Comparison of ENCODE assay signal across 10 cellular contexts in genomic region chr6:157761926-157762325, GRCh38.
DNase-seq lines count a peak whose midpoint lies in the region; ATAC-seq and TF ChIP-seq lines count a peak whose summit lies in the region.
"Had no signal": no experiment of that assay in that cellular context is flagged by ENCODE, and none has a peak within 500 bp of the region (broad histone marks: within the 10 kb centered on the region; RNA-seq: fewer than 3 reads in every experiment).

No MANE protein-coding gene starts in this region.

- no peaks in the 10 kb centered on the region for H3K27me3 ChIP-seq in HUES6 (ENCODE audit: control insufficient read depth, insufficient read depth, low read length)
- no peaks in the 10 kb centered on the region for H3K27me3 ChIP-seq in ascending aorta
- no peaks in the 10 kb centered on the region for H3K27me3 ChIP-seq in skeletal muscle tissue (ENCODE audit: control insufficient read depth in 3 of 3, insufficient read depth in 3 of 3, low read length in 3 of 3)

- H3K27ac ChIP-seq in HUES6 (ENCODE audit: low read depth, low read length): peak overlapping the region; percentile 87; the same call in 1 of the 2 replicates
- peak overlapping the region; percentile 84 to 88 for H3K27ac ChIP-seq in ascending aorta
- peak overlapping the region; percentile 37 for H3K27ac ChIP-seq in skeletal muscle tissue (ENCODE audit: low read depth, low read length)

- H3K4me3 Mint-ChIP-seq in T-helper 1 cell treated with Interleukin-12 subunit alpha and Interleukin-12 subunit beta and Interleukin-4 antibody, amounts not matched to agents 30 μg/mL and 1 μg/mL, for 36 hours: peak overlapping the region; percentile 47
- no peak overlapping the region for H3K4me3 Mint-ChIP-seq in glutamatergic neuron (ENCODE audit: unreplicated experiment)

- H3K9me3 ChIP-seq in HUES6 (ENCODE audit: control insufficient read depth, insufficient read depth, low read depth, low read length) (no peaks in the 10 kb centered on the region), ascending aorta (no peaks in the 10 kb centered on the region), skeletal muscle tissue (ENCODE audit: control insufficient read depth in 3 of 3, low read length in 3 of 3) (no peaks in the 10 kb centered on the region)

- intact Hi-C loops in ascending aorta (cut with DNase I): loop anchor here (10.0 kb wide), 2 partner anchors 437 to 883 kb away; partner anchors contain the start of genes DYNLT1 and TMEM242

- peaks cover 47% of the 10 kb centered on the region for H3K4me1 ChIP-seq in HUES6 (ENCODE audit: control insufficient read depth, insufficient read depth, low read length)
- H3K4me1 ChIP-seq in ascending aorta: peaks cover 15 to 48% of the 10 kb centered on the region in 2 donors
- H3K4me1 ChIP-seq in skeletal muscle tissue (ENCODE audit: control insufficient read depth in 3 of 3, insufficient read depth in 3 of 3, low read length in 3 of 3): peaks cover 25 to 41% (median 32%) of the 10 kb centered on the region in 3 donors

- H3K36me3 ChIP-seq in HUES6 (ENCODE audit: control insufficient read depth, insufficient read depth, low read length) (no peaks in the 10 kb centered on the region), ascending aorta (no peaks in the 10 kb centered on the region), skeletal muscle tissue (ENCODE audit: control insufficient read depth in 3 of 3, insufficient read depth in 3 of 3, low read length in 3 of 3) (no peaks in the 10 kb centered on the region)

- H3K9me3 Mint-ChIP-seq in T-helper 1 cell treated with Interleukin-12 subunit alpha and Interleukin-12 subunit beta and Interleukin-4 antibody, amounts not matched to agents 30 μg/mL and 1 μg/mL, for 36 hours: no peaks in the 10 kb centered on the region
- peaks cover 6% of the 10 kb centered on the region for H3K9me3 Mint-ChIP-seq in glutamatergic neuron (ENCODE audit: unreplicated experiment)

- TF ChIP-seq CTCF in ascending aorta (IDR thresholded peaks at IDR 0.05): no peak
- TF ChIP-seq CTCF in glutamatergic neuron (IDR thresholded peaks at IDR 0.05; ENCODE audit: partially characterized antibody, unreplicated experiment): no peak

- H3K27me3 Mint-ChIP-seq in T-helper 1 cell treated with Interleukin-12 subunit alpha and Interleukin-12 subunit beta and Interleukin-4 antibody, amounts not matched to agents 30 μg/mL and 1 μg/mL, for 36 hours (ENCODE audit: low read depth): peaks cover 20% of the 10 kb centered on the region
- no peaks in the 10 kb centered on the region for H3K27me3 Mint-ChIP-seq in glutamatergic neuron (ENCODE audit: unreplicated experiment)

- H3K36me3 Mint-ChIP-seq in T-helper 1 cell treated with Interleukin-12 subunit alpha and Interleukin-12 subunit beta and Interleukin-4 antibody, amounts not matched to agents 30 μg/mL and 1 μg/mL, for 36 hours (ENCODE audit: low read depth): peaks cover 4% of the 10 kb centered on the region
- H3K36me3 Mint-ChIP-seq in glutamatergic neuron (ENCODE audit: unreplicated experiment): no peaks in the 10 kb centered on the region

- no peak for ATAC-seq in HG03342 (IDR thresholded peaks at IDR 0.05; ENCODE audit: unreplicated experiment)

- no peak overlapping the region for H3K4me3 ChIP-seq in HUES6 (ENCODE audit: low read depth, low read length)
- H3K4me3 ChIP-seq in ascending aorta: no peak overlapping the region
- H3K4me3 ChIP-seq in skeletal muscle tissue (ENCODE audit: low read length in 3 of 3): no peak overlapping the region

- DNase-seq in T-helper 1 cell (no peak), ascending aorta (ENCODE audit: low spot score in 2 of 2) (no peak), glutamatergic neuron (no peak), NCI-H69 (lab: John Stamatoyannopoulos, UW) (no peak)
- DNase-seq: anterior cingulate cortex, NCI-H1105 treated with DMSO at 0.1 percent for 48 hours had no signal

- peak overlapping the region; percentile 81 for H3K27ac Mint-ChIP-seq in T-helper 1 cell treated with Interleukin-12 subunit alpha and Interleukin-12 subunit beta and Interleukin-4 antibody, amounts not matched to agents 30 μg/mL and 1 μg/mL, for 36 hours
- no peak overlapping the region for H3K27ac Mint-ChIP-seq in glutamatergic neuron (ENCODE audit: unreplicated experiment)

- H3K9ac ChIP-seq in HUES6 (ENCODE audit: low read length) (no peak overlapping the region), skeletal muscle tissue (ENCODE audit: low read depth in 1 of 3, low read length in 3 of 3) (no peak overlapping the region)

- peaks cover 63% of the 10 kb centered on the region for H3K4me1 Mint-ChIP-seq in T-helper 1 cell treated with Interleukin-12 subunit alpha and Interleukin-12 subunit beta and Interleukin-4 antibody, amounts not matched to agents 30 μg/mL and 1 μg/mL, for 36 hours (ENCODE audit: low read depth)
- peaks cover 13% of the 10 kb centered on the region for H3K4me1 Mint-ChIP-seq in glutamatergic neuron (ENCODE audit: low read depth, unreplicated experiment)

Comparison
In these comparisons a context has a peak if more than half of its experiments do, and no peak if none do; other contexts are left out.
1. H3K27ac ChIP-seq: peak in every context shown above with its lines; median percentile 87 in HUES6; 86 in ascending aorta; 37 in skeletal muscle tissue.